ENCODE assay signal across 1 cellular context in the genomic region with DNA sequence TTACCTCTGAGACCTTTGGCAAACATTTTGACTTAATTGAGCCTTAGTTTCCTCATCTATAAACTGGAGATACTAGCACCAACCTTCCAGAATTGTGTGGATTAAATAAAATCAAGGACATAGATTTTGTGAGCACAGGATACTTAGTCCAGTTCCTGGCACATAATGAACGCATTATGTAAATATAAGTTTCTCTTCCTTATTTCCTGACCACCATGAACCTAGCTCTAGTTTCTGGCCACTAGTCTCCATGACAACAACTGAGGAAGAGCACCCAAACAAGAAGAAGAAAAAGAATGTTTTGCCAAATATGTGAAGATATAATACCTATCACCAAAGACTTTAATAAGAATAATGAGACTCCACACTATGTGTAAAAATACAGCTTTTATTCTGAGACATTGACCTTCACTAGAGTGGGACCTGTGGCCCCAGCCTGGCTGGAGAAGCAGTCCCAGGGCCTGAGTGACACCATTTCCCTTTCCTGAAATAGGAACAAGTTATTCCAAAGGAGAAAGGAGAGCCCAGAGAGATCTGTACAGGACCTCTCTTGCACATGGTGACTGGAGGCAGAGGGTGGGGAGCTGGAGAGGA.
TF ChIP-seq lines count a peak whose summit lies in the region.

No MANE protein-coding gene starts in this region.

TF ChIP-seq in SK-N-SH, 30 proteins besides CTCF, POLR2A, EP300 and RAD21 (continued from another document):
- TF ChIP-seq, protein P1, sequence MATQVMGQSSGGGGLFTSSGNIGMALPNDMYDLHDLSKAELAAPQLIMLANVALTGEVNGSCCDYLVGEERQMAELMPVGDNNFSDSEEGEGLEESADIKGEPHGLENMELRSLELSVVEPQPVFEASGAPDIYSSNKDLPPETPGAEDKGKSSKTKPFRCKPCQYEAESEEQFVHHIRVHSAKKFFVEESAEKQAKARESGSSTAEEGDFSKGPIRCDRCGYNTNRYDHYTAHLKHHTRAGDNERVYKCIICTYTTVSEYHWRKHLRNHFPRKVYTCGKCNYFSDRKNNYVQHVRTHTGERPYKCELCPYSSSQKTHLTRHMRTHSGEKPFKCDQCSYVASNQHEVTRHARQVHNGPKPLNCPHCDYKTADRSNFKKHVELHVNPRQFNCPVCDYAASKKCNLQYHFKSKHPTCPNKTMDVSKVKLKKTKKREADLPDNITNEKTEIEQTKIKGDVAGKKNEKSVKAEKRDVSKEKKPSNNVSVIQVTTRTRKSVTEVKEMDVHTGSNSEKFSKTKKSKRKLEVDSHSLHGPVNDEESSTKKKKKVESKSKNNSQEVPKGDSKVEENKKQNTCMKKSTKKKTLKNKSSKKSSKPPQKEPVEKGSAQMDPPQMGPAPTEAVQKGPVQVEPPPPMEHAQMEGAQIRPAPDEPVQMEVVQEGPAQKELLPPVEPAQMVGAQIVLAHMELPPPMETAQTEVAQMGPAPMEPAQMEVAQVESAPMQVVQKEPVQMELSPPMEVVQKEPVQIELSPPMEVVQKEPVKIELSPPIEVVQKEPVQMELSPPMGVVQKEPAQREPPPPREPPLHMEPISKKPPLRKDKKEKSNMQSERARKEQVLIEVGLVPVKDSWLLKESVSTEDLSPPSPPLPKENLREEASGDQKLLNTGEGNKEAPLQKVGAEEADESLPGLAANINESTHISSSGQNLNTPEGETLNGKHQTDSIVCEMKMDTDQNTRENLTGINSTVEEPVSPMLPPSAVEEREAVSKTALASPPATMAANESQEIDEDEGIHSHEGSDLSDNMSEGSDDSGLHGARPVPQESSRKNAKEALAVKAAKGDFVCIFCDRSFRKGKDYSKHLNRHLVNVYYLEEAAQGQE (IDR thresholded peaks at IDR 0.05; ENCODE audit: low read depth, low read length): no peak
- TF ChIP-seq, protein P2, sequence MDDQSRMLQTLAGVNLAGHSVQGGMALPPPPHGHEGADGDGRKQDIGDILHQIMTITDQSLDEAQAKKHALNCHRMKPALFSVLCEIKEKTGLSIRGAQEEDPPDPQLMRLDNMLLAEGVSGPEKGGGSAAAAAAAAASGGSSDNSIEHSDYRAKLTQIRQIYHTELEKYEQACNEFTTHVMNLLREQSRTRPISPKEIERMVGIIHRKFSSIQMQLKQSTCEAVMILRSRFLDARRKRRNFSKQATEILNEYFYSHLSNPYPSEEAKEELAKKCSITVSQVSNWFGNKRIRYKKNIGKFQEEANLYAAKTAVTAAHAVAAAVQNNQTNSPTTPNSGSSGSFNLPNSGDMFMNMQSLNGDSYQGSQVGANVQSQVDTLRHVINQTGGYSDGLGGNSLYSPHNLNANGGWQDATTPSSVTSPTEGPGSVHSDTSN (IDR thresholded peaks at IDR 0.05): no peak
- TF ChIP-seq NFIC (IDR thresholded peaks at IDR 0.05; ENCODE audit: borderline replicate concordance): no peak
- TF ChIP-seq RXRA (IDR thresholded peaks at IDR 0.05; ENCODE audit: borderline replicate concordance, low read depth): no peak
- no peak for TF ChIP-seq POLR2AphosphoS5 (IDR thresholded peaks at IDR 0.05; ENCODE audit: low read depth, low read length)
- no peak for TF ChIP-seq MXI1 (IDR thresholded peaks at IDR 0.05; ENCODE audit: low read depth, low read length)
- TF ChIP-seq FOSL2 (IDR thresholded peaks at IDR 0.05; ENCODE audit: borderline replicate concordance, low read depth): no peak
- no peak for TF ChIP-seq USF2 (IDR thresholded peaks at IDR 0.05; ENCODE audit: borderline replicate concordance, low read depth, low read length)
- no peak for TF ChIP-seq IRF3 (IDR thresholded peaks at IDR 0.05; ENCODE audit: low read depth, low read length)
- no peak for TF ChIP-seq ELF1 (IDR thresholded peaks at IDR 0.05)
